In the genomic region with DNA sequence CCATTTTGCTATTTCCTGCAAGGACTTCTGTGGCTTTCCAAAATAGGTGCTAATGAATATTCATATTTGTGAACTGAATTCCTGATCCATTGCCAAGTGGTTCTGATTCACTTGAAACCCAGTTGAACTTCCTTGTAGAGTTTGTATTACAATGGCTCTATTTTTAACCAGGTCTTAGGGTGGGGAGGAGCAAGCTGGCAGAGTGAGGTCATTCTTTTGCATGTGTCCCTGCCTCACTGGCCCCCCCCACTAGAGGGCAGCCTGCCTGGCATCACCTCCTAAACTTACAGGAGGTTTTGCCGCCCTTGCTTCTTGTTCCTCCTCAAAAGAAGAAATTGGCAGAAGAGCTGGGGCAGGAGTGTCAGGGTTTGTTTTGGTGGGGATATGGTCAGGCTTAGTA, we compare ENCODE assay signal across 8 cellular contexts. TPM values are rescaled to one million over a fixed set of nuclear protein-coding genes. Genes with fewer than 3 reads are reported as not detected.
A peak's percentile ranks its signal among the peaks of the same experiment; 100 is the strongest.
DNase-seq lines count a peak whose midpoint lies in the region; ATAC-seq, FAIRE-seq and TF ChIP-seq lines count a peak whose summit lies in the region.

No MANE protein-coding gene starts in this region.

- no peak overlapping the region for H2AFZ ChIP-seq in astrocyte (ENCODE audit: low read depth, low read length)

- DNase-seq in Daoy (ENCODE audit: low read depth) (peak; percentile 43), T-helper 17 cell (peak; percentile 15 to 53 (median 19)), astrocyte (ENCODE audit: low read depth) (peak; percentile 66), kidney (peak; percentile 89)
- DNase-seq in stimulated activated CD8-positive, alpha-beta memory T cell treated with anti-CD3 and anti-CD28 coated beads, Interleukin-15, amount 100 ng/mL, for 1 hour (ENCODE audit: low read depth), result peak; percentile 33

- FAIRE-seq in astrocyte (lab: Jason Lieb, UNC) (no peak), kidney (lab: Jason Lieb, UNC) (peak; percentile 74)

- H3K9ac ChIP-seq in astrocyte (ENCODE audit: low read length) (no peak overlapping the region), kidney (ENCODE audit: low read length in 2 of 2) (peak overlapping the region in 1 of 2 donors; percentile 8)

- peaks cover 14% of the 10 kb centered on the region for H3K4me1 Mint-ChIP-seq in T-helper 17 cell
- H3K4me1 Mint-ChIP-seq in astrocyte (ENCODE audit: low read depth, unreplicated experiment), result peaks cover 5% of the 10 kb centered on the region

- H3K36me3 ChIP-seq in astrocyte (ENCODE audit: insufficient read depth, low read length), result no peaks in the 10 kb centered on the region
- H3K36me3 ChIP-seq in kidney (ENCODE audit: control insufficient read depth in 1 of 2, insufficient read depth in 2 of 2, low read length in 2 of 2), result no peaks in the 10 kb centered on the region

- no peaks in the 10 kb centered on the region for H3K27me3 Mint-ChIP-seq in T-helper 17 cell
- H3K27me3 Mint-ChIP-seq in astrocyte (ENCODE audit: low read depth, unreplicated experiment), result no peaks in the 10 kb centered on the region

- H3K4me1 ChIP-seq in astrocyte (ENCODE audit: insufficient read depth, low read length) (no peaks in the 10 kb centered on the region), kidney (ENCODE audit: control insufficient read depth in 1 of 2, insufficient read depth in 1 of 2, low read depth in 1 of 2, low read length in 2 of 2) (peaks cover 9 to 13% of the 10 kb centered on the region in 2 donors)

- H3K4me3 Mint-ChIP-seq in T-helper 17 cell (no peak overlapping the region), astrocyte (ENCODE audit: unreplicated experiment) (no peak overlapping the region)

- ATAC-seq in HG03159 (IDR thresholded peaks at IDR 0.05; ENCODE audit: unreplicated experiment), result peak; percentile 57
- peak; percentile 97 for ATAC-seq in T-helper 17 cell
- ATAC-seq in GM21619 (IDR thresholded peaks at IDR 0.05; ENCODE audit: unreplicated experiment), result no peak
- no peak for ATAC-seq in GM21786 (IDR thresholded peaks at IDR 0.05; ENCODE audit: unreplicated experiment)

- TF ChIP-seq CTCF in astrocyte (IDR thresholded peaks at IDR 0.05; ENCODE audit: insufficient read depth, low read depth, low read length), result peak; percentile 41
- peak; percentile 29 for TF ChIP-seq CTCF in kidney (IDR thresholded peaks at IDR 0.05; ENCODE audit: borderline replicate concordance, extremely low read depth, insufficient read depth)

- H4K20me1 ChIP-seq in astrocyte (ENCODE audit: insufficient read depth, low read length), result no peaks in the 10 kb centered on the region

- H3K27ac ChIP-seq in astrocyte (ENCODE audit: low read depth, low read length) (no peak overlapping the region), kidney (ENCODE audit: low read depth in 2 of 2, low read length in 2 of 2) (peak overlapping the region; percentile 52 to 79)

- no peaks in the 10 kb centered on the region for H3K27me3 ChIP-seq in astrocyte (ENCODE audit: insufficient read depth, low read length)

- H3K9me3 Mint-ChIP-seq in astrocyte (ENCODE audit: unreplicated experiment), result peaks cover 4% of the 10 kb centered on the region

- intact Hi-C loops in kidney (cut with DNase I), result no loop called here

- H3K36me3 Mint-ChIP-seq in T-helper 17 cell (ENCODE audit: low read depth), result no peaks in the 10 kb centered on the region
- peaks cover 3% of the 10 kb centered on the region for H3K36me3 Mint-ChIP-seq in astrocyte (ENCODE audit: low read depth, unreplicated experiment)

- H3K27ac Mint-ChIP-seq in T-helper 17 cell (no peak overlapping the region), astrocyte (ENCODE audit: unreplicated experiment) (no peak overlapping the region)

- H3K79me2 ChIP-seq in astrocyte (ENCODE audit: insufficient read depth, low read length), result no peaks in the 10 kb centered on the region

- H3K9me3 ChIP-seq in T-helper 17 cell (ENCODE audit: control insufficient read depth, low read length, poor library complexity, severe bottlenecking) (no peaks in the 10 kb centered on the region), astrocyte (ENCODE audit: insufficient read depth, low read depth, low read length) (no peaks in the 10 kb centered on the region), kidney (ENCODE audit: control insufficient read depth in 1 of 2, low read length in 2 of 2) (no peaks in the 10 kb centered on the region)

- H3K4me3 ChIP-seq in astrocyte (ENCODE audit: insufficient read depth, low read depth, low read length) (no peak overlapping the region), kidney (ENCODE audit: low read length in 2 of 2) (no peak overlapping the region)

- no peak overlapping the region for H3K4me2 ChIP-seq in astrocyte (ENCODE audit: low read length)

RNA-seq across cellular contexts. Expression of gene PTTG2, which starts 10.5 kb away (rescaled TPM):
- not detected in 2 replicates for total RNA-seq in Daoy (2014; rRNA removed; shearing (Covaris generic))
- total RNA-seq in T-helper 17 cell, result 1 to 10 TPM in 1 of 2 donors, not detected in 1; 1.5 TPM
- total RNA-seq in astrocyte, result not detected in 2 replicates
- 1.0 TPM for total RNA-seq in kidney
- polyA plus RNA-seq in kidney (ENCODE audit: insufficient read depth, low read depth, low replicate concordance), result not detected

Comparison
In these comparisons a context has a peak if more than half of its experiments do, and no peak if none do; other contexts are left out.
1. DNase-seq: peak in every context shown above with its lines; median percentile 89 in kidney; 66 in astrocyte; 43 in Daoy; 33 in stimulated activated CD8-positive, alpha-beta memory T cell treated with anti-CD3 and anti-CD28 coated beads, Interleukin-15, amount 100 ng/mL, for 1 hour; 19 in T-helper 17 cell.
2. ATAC-seq: peak in HG03159 (single experiment) and T-helper 17 cell (single experiment); none in GM21619 (single experiment) and GM21786 (single experiment).